12 cellular contexts compared by ENCODE assay signal in the genomic region with DNA sequence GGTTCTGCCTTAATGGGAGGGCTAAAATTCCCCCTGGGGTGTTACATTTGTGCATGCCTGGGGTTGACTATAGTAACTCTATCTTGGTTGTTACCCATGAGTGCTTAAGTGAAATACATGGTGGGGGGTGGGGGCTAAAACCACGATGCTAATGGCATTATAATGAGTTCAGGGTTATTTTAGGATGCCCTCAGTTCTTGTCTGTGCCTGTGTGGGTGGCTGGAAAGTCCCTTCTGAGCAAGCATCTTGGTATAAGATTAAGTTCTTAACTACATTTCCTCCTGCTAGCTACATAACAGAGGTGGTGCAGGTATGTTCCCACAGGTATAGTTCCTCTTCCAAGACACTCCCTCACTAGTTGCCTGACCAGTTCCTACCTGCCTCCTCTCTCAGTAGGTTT.
DNase-seq lines count a peak whose midpoint lies in the region; ATAC-seq, FAIRE-seq and TF ChIP-seq lines count a peak whose summit lies in the region.
"Had no signal": no experiment of that assay in that cellular context is flagged by ENCODE, and none has a peak within 500 bp of the region (broad histone marks: within the 10 kb centered on the region; RNA-seq: fewer than 3 reads in every experiment).

No MANE protein-coding gene starts in this region.

- H3K9me3 Mint-ChIP-seq in CD8-positive, alpha-beta memory T cell: peaks cover 5 to 11% (median 8%) of the 10 kb centered on the region in 5 donors
- peaks cover 5 to 14% (median 6%) of the 10 kb centered on the region in 3 donors for H3K9me3 Mint-ChIP-seq in T-cell

- no peak overlapping the region for H3K27ac ChIP-seq in CD8-positive, alpha-beta memory T cell (ENCODE audit: low read depth, low read length)
- H3K27ac ChIP-seq: ovary had no signal

- no peaks in the 10 kb centered on the region for H3K36me3 ChIP-seq in H7 (replicated peaks; ENCODE audit: control insufficient read depth, insufficient read depth, low read length)
- no peaks in the 10 kb centered on the region for H3K36me3 ChIP-seq in CD8-positive, alpha-beta memory T cell (ENCODE audit: insufficient read depth, low read length)
- H3K36me3 ChIP-seq: ovary had no signal

- DNase-seq in GM18507 (ENCODE audit: extremely low spot score, insufficient read length, low read depth) (no peak), epithelial cell of esophagus (ENCODE audit: low read depth) (peak; percentile 79), foreskin fibroblast (no peak), H7 (no peak), T-cell (no peak)
- DNase-seq in CD8-positive, alpha-beta memory T cell: no peak
- DNase-seq: activated CD8-positive, alpha-beta memory T cell treated with anti-CD3 and anti-CD28 coated beads, Interleukin-2, amount 50 U/mL, for 48 hours; NCI-H1930; ovary; SK-N-SH had no signal

- ATAC-seq in GM21390 (IDR thresholded peaks at IDR 0.05; ENCODE audit: unreplicated experiment): peak; percentile 95
- peak; percentile 90 for ATAC-seq in HG03108 (IDR thresholded peaks at IDR 0.05; ENCODE audit: unreplicated experiment)
- no peak for ATAC-seq in T-cell (replicated peaks in 1 of 4)

- peak; percentile 90 for FAIRE-seq in GM18507 (lab: Jason Lieb, UNC)

- no peaks in the 10 kb centered on the region for H3K27me3 Mint-ChIP-seq in CD8-positive, alpha-beta memory T cell
- no peaks in the 10 kb centered on the region for H3K27me3 Mint-ChIP-seq in T-cell

- H3K4me1 Mint-ChIP-seq in CD8-positive, alpha-beta memory T cell: no peaks in the 10 kb centered on the region
- H3K4me1 Mint-ChIP-seq in T-cell: no peaks in the 10 kb centered on the region

- no peak for TF ChIP-seq CTCF in epithelial cell of esophagus (IDR thresholded peaks at IDR 0.05; ENCODE audit: insufficient read depth, low read depth, low read length, missing control alignments)
- TF ChIP-seq CTCF in foreskin fibroblast (IDR thresholded peaks at IDR 0.05; ENCODE audit: low read depth, low read length): no peak

- no peaks in the 10 kb centered on the region for H3K9me3 ChIP-seq in CD8-positive, alpha-beta memory T cell (ENCODE audit: low read length)
- H3K9me3 ChIP-seq: ovary, SK-N-SH had no signal

- H3K4me3 ChIP-seq in epithelial cell of esophagus (ENCODE audit: low read length) (no peak overlapping the region), foreskin fibroblast (ENCODE audit: low read depth in 1 of 2, low read length in 2 of 2) (no peak overlapping the region), H7 (ENCODE audit: insufficient read depth, low read depth, low read length) (no peak overlapping the region)
- H3K4me3 ChIP-seq in CD8-positive, alpha-beta memory T cell (ENCODE audit: low read length): no peak overlapping the region
- H3K4me3 ChIP-seq: ovary had no signal

- no peaks in the 10 kb centered on the region for H3K27me3 ChIP-seq in H7 (ENCODE audit: control insufficient read depth, insufficient read depth, low read length)
- no peaks in the 10 kb centered on the region for H3K27me3 ChIP-seq in CD8-positive, alpha-beta memory T cell (ENCODE audit: insufficient read depth, low read length, poor library complexity, severe bottlenecking)
- H3K27me3 ChIP-seq: ovary had no signal

- POLR2A ChIA-PET in CD8-positive, alpha-beta memory T cell (lab: Charles Lee): no interaction called here
- POLR2A ChIA-PET in T-cell (lab: Charles Lee): no interaction called here

- H3K36me3 Mint-ChIP-seq in CD8-positive, alpha-beta memory T cell: no peaks in the 10 kb centered on the region
- H3K36me3 Mint-ChIP-seq in T-cell: no peaks in the 10 kb centered on the region

- CTCF ChIA-PET in CD8-positive, alpha-beta memory T cell (lab: Charles Lee): no interaction called here
- CTCF ChIA-PET in T-cell (lab: Charles Lee): no interaction called here

- H3K4me1 ChIP-seq in CD8-positive, alpha-beta memory T cell (ENCODE audit: insufficient read depth, low read length): no peaks in the 10 kb centered on the region

- H3K4me3 Mint-ChIP-seq in CD8-positive, alpha-beta memory T cell: no peak overlapping the region
- H3K4me3 Mint-ChIP-seq in T-cell: no peak overlapping the region

- H3K27ac Mint-ChIP-seq in CD8-positive, alpha-beta memory T cell: no peak overlapping the region
- no peak overlapping the region for H3K27ac Mint-ChIP-seq in T-cell

Comparison
In these comparisons a context has a peak if more than half of its experiments do, and no peak if none do; other contexts are left out.
1. ATAC-seq: peak in GM21390 (single experiment) and HG03108 (single experiment); none in T-cell (0 of 4).